Comparison of ENCODE assay signal across 7 cellular contexts in the genomic region with DNA sequence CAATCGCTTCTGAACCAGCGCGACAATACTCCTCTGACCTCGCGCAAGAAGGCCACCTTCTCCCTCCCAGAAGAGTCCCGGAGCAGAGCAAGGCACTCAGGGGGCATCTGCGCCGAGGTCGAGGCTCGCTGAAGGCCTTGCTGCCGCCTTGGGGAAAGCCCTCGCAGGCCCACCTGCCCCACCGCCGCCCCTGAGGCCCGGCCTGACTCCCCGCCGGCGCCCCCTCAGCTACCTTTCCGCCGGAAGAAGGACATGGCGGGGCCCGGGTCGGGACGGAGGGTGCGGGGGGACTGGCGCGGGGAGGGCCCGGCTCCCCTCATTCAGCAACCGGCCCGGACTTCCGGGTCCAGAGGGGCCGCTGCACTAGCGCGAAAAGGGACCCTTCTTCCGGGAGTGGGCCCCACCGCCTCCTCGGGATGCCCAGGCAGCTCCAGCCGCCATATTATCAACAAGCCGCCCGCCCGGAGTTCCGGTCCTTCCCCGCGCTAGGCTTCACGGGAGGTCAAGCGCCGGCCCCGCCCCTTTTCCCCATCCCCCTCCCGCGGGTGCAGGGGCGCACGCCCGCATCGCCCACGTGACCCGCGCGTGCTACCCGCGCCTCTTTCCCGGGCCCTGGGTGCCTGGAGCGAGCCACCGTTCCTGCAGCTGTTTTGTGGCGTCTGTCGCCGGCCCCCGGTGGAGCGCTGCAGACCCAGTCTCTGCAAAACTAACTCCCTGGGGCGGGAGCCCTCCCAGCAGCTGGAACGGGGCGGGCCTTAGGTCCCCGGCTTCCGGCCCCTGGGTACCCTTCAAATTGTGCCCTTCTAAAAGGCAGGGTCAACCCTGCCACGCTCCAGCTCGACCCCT. TPM values are rescaled to one million over a fixed set of nuclear protein-coding genes. Genes with fewer than 3 reads are reported as not detected.
DNase-seq lines count a peak whose midpoint lies in the region; ATAC-seq, FAIRE-seq and TF ChIP-seq lines count a peak whose summit lies in the region.

TSS of gene AKAP10 (minus strand) at position 469 of the 846 bp plus-strand sequence. CDS start at position 320, 149 bp downstream.

- DNase-seq in NCI-H1694 treated with DMSO at 0.1 percent for 48 hours (lab: John Stamatoyannopoulos, UW) (peak; percentile 75), T-helper 22 cell (ENCODE audit: low read depth) (peak; percentile 86), astrocyte (ENCODE audit: low read depth) (peak; percentile 42), hippocampal formation (lab: John Stamatoyannopoulos, UW) (peak; percentile 82 to 90), retinal pigment epithelial cell (ENCODE audit: low read depth) (no peak)

- H3K27ac Mint-ChIP-seq in astrocyte (ENCODE audit: unreplicated experiment) = peak within 1 kb of the TSS; percentile 93

- H4K20me1 ChIP-seq in astrocyte (ENCODE audit: insufficient read depth, low read length) = peaks cover 32% of the 10 kb centered on the region

- peak within 1 kb of the TSS; percentile 93 for H3K4me3 Mint-ChIP-seq in astrocyte (ENCODE audit: unreplicated experiment)

- H3K4me3 ChIP-seq in astrocyte (ENCODE audit: insufficient read depth, low read depth, low read length) (peak within 1 kb of the TSS; percentile 80), retinal pigment epithelial cell (ENCODE audit: low read length) (peak within 1 kb of the TSS; percentile 59)

- peak within 1 kb of the TSS; percentile 73 for H3K27ac ChIP-seq in astrocyte (ENCODE audit: low read depth, low read length)

- no peaks in the 10 kb centered on the region for H3K9me3 ChIP-seq in astrocyte (ENCODE audit: insufficient read depth, low read depth, low read length)

- peaks cover 4% of the 10 kb centered on the region for H3K9me3 Mint-ChIP-seq in astrocyte (ENCODE audit: unreplicated experiment)

- ATAC-seq in GM18502 (IDR thresholded peaks at IDR 0.05; ENCODE audit: poor library complexity, unreplicated experiment) (peak; percentile 82), HG02885 (IDR thresholded peaks at IDR 0.05; ENCODE audit: poor library complexity, unreplicated experiment) (peak; percentile 85)

- peaks cover 10% of the 10 kb centered on the region for H3K4me1 ChIP-seq in astrocyte (ENCODE audit: insufficient read depth, low read length)

- peaks cover 6% of the 10 kb centered on the region for H3K36me3 ChIP-seq in astrocyte (ENCODE audit: insufficient read depth, low read length)

- TF ChIP-seq CTCF in astrocyte (IDR thresholded peaks at IDR 0.05; ENCODE audit: insufficient read depth, low read depth, low read length) (no peak), retinal pigment epithelial cell (conservative IDR thresholded peaks at IDR 0.05; ENCODE audit: low read depth, low read length) (no peak)

- no peaks in the 10 kb centered on the region for H3K27me3 Mint-ChIP-seq in astrocyte (ENCODE audit: low read depth, unreplicated experiment)

- H2AFZ ChIP-seq in astrocyte (ENCODE audit: low read depth, low read length) = peak within 1 kb of the TSS; percentile 79

- H3K9ac ChIP-seq in astrocyte (ENCODE audit: low read length) = peak within 1 kb of the TSS; percentile 93

- peak within 1 kb of the TSS; percentile 81 for H3K4me2 ChIP-seq in astrocyte (ENCODE audit: low read length)

- H3K4me1 Mint-ChIP-seq in astrocyte (ENCODE audit: low read depth, unreplicated experiment) = peaks cover 3% of the 10 kb centered on the region

- H3K27me3 ChIP-seq in astrocyte (ENCODE audit: insufficient read depth, low read length) = no peaks in the 10 kb centered on the region

- peaks cover 58% of the 10 kb centered on the region for H3K79me2 ChIP-seq in astrocyte (ENCODE audit: insufficient read depth, low read length)

- no peak for FAIRE-seq in astrocyte (lab: Jason Lieb, UNC)

- peaks cover 2% of the 10 kb centered on the region for H3K36me3 Mint-ChIP-seq in astrocyte (ENCODE audit: low read depth, unreplicated experiment)

RNA-seq across cellular contexts. Expression of gene AKAP10, which starts in this region (rescaled TPM):
- total RNA-seq in astrocyte = 27.8 and 28.9 TPM in 2 replicates
